18 cellular contexts compared by ENCODE assay signal in the genomic region with DNA sequence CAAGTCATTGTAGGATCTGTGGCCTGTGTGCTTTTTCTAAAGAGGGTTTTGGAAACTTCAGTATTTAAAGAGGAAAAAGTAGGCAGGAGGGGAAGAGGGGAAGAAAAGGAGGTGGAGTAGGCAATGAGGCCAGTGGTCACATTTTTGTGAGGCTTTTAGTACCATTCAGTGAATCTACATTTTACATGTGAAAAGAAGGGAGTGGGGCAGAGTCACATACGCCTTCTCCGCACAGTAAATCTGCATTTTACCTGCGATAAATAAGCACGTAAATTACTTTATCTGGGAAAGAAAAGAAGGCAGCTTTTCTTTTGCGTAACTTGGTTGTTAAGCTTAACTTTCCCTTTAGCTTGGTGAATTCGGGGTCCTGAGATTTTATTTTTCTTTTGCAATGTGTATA. TPM values are rescaled to one million over a fixed set of nuclear protein-coding genes. Genes with fewer than 3 reads are reported as not detected.
DNase-seq lines count a peak whose midpoint lies in the region; ATAC-seq lines count a peak whose summit lies in the region.
"Had no signal": no experiment of that assay in that cellular context is flagged by ENCODE, and none has a peak within 500 bp of the region (broad histone marks: within the 10 kb centered on the region; RNA-seq: fewer than 3 reads in every experiment).

No MANE protein-coding gene starts in this region.

- ATAC-seq in T-helper 17 cell (no peak), aorta (ENCODE audit: low FRiP score) (no peak)

- no peak overlapping the region for H3K4me2 ChIP-seq in mesendoderm (ENCODE audit: low read length)

- no peaks in the 10 kb centered on the region for H3K9me3 Mint-ChIP-seq in CD8-positive, alpha-beta memory T cell
- H3K9me3 Mint-ChIP-seq in immature natural killer cell = no peaks in the 10 kb centered on the region

- no peak overlapping the region for H2AK5ac ChIP-seq in mesendoderm (ENCODE audit: low read length)

- no peak overlapping the region for H2BK120ac ChIP-seq in mesendoderm (ENCODE audit: low read depth, low read length)

- intact Hi-C loops in aorta (cut with DNase I) = no loop called here

- CTCF ChIA-PET in CD8-positive, alpha-beta memory T cell (lab: Charles Lee) = interaction anchor here (2.9 kb wide), 1 partner anchor 14 kb away, joined by 14 read pairs; no protein-coding TSS in a partner anchor

- H3K36me3 Mint-ChIP-seq in CD8-positive, alpha-beta memory T cell = peaks cover 0 to 18% (median 7%) of the 10 kb centered on the region in 3 donors
- peaks cover 2% of the 10 kb centered on the region for H3K36me3 Mint-ChIP-seq in T-helper 17 cell (ENCODE audit: low read depth)
- peaks cover 7 to 13% (median 13%) of the 10 kb centered on the region in 3 donors for H3K36me3 Mint-ChIP-seq in immature natural killer cell

- 94 to 96% methylated on average over 6 of the region's 6 CpGs for WGBS in aorta, 2 donors
- WGBS in mesendoderm (ENCODE audit: extremely low coverage, insufficient coverage, low lambda C conversion rate) = no CpG with 5 or more reads among the region's 6 CpGs

- no peak overlapping the region for H3K4me3 ChIP-seq in CD8-positive, alpha-beta memory T cell (ENCODE audit: low read length)
- H3K4me3 ChIP-seq in HAP-1 (no peak overlapping the region), aorta (ENCODE audit: low read length in 2 of 2) (no peak overlapping the region), mesendoderm (ENCODE audit: low read length) (no peak overlapping the region)
- H3K4me3 ChIP-seq: GM23248 had no signal

- in situ Hi-C loops in HAP-1 (cut with MboI; ENCODE audit: low sequenced_read_pairs) = no loop called here

- no peak overlapping the region for H4K8ac ChIP-seq in mesendoderm (ENCODE audit: low read depth, low read length)

- no peaks in the 10 kb centered on the region for H3K9me3 ChIP-seq in CD8-positive, alpha-beta memory T cell (ENCODE audit: low read length)
- H3K9me3 ChIP-seq in HAP-1 (no peaks in the 10 kb centered on the region), T-helper 17 cell (ENCODE audit: control insufficient read depth, low read length, poor library complexity, severe bottlenecking) (no peaks in the 10 kb centered on the region), aorta (ENCODE audit: control insufficient read depth, low read length) (no peaks in the 10 kb centered on the region)

- H3K4me1 ChIP-seq in CD8-positive, alpha-beta memory T cell (ENCODE audit: insufficient read depth, low read length) = peaks cover 33% of the 10 kb centered on the region
- peaks cover 39% of the 10 kb centered on the region for H3K4me1 ChIP-seq in HAP-1
- H3K4me1 ChIP-seq in aorta (ENCODE audit: control insufficient read depth in 1 of 2, insufficient read depth in 2 of 2, low read length in 2 of 2) = peaks cover 0 to 4% of the 10 kb centered on the region in 2 donors
- no peaks in the 10 kb centered on the region for H3K4me1 ChIP-seq in mesendoderm (ENCODE audit: control insufficient read depth, low read depth, low read length)

- H3K27me3 ChIP-seq in CD8-positive, alpha-beta memory T cell (ENCODE audit: insufficient read depth, low read length, poor library complexity, severe bottlenecking) = no peaks in the 10 kb centered on the region
- H3K27me3 ChIP-seq in HAP-1 (ENCODE audit: low read depth) (no peaks in the 10 kb centered on the region), aorta (ENCODE audit: control insufficient read depth in 1 of 2, insufficient read depth in 2 of 2, low read length in 1 of 2) (no peaks in the 10 kb centered on the region), mesendoderm (ENCODE audit: insufficient read depth, low read length, poor library complexity) (no peaks in the 10 kb centered on the region)

- no peak overlapping the region for H3K27ac ChIP-seq in CD8-positive, alpha-beta memory T cell (ENCODE audit: low read depth, low read length)
- H3K27ac ChIP-seq in aorta (ENCODE audit: low read depth in 1 of 2, low read length in 2 of 2) (no peak overlapping the region), mesendoderm (ENCODE audit: low read depth, low read length) (no peak overlapping the region)

- no peaks in the 10 kb centered on the region for H3K27me3 Mint-ChIP-seq in CD8-positive, alpha-beta memory T cell
- H3K27me3 Mint-ChIP-seq in T-helper 17 cell (no peaks in the 10 kb centered on the region), immature natural killer cell (ENCODE audit: low read depth in 3 of 3) (peaks cover 12 to 21% (median 14%) of the 10 kb centered on the region in 3 donors)

- H3K23ac ChIP-seq in mesendoderm (ENCODE audit: low read length) = no peak overlapping the region

- POLR2A ChIA-PET in CD8-positive, alpha-beta memory T cell (lab: Charles Lee) = no interaction called here

- H3K79me2 ChIP-seq in mesendoderm (ENCODE audit: control insufficient read depth, insufficient read depth, low read length) = no peaks in the 10 kb centered on the region

- H3K9ac ChIP-seq in mesendoderm (ENCODE audit: low read length) = no peak overlapping the region

- no peaks in the 10 kb centered on the region for H3K36me3 ChIP-seq in CD8-positive, alpha-beta memory T cell (ENCODE audit: insufficient read depth, low read length)
- H3K36me3 ChIP-seq in HAP-1 (replicated peaks) (no peaks in the 10 kb centered on the region), aorta (ENCODE audit: control insufficient read depth in 1 of 2, insufficient read depth in 2 of 2, low read length in 1 of 2) (no peaks in the 10 kb centered on the region), mesendoderm (ENCODE audit: control insufficient read depth, insufficient read depth, low read length) (no peaks in the 10 kb centered on the region)

- no peak overlapping the region for H3K4ac ChIP-seq in mesendoderm (ENCODE audit: low read depth, low read length)

- peak overlapping the region in 3 of 7 donors; percentile 25 to 34 (median 32) for H3K4me3 Mint-ChIP-seq in CD8-positive, alpha-beta memory T cell
- no peak overlapping the region for H3K4me3 Mint-ChIP-seq in T-helper 17 cell
- peak overlapping the region; percentile 67 to 79 (median 70) for H3K4me3 Mint-ChIP-seq in immature natural killer cell

- peak overlapping the region in 6 of 8 donors; percentile 20 to 95 (median 77) for H3K27ac Mint-ChIP-seq in CD8-positive, alpha-beta memory T cell
- H3K27ac Mint-ChIP-seq in T-helper 17 cell (peak overlapping the region; percentile 22), immature natural killer cell (peak overlapping the region; percentile 86 to 97 (median 93))

- peaks cover 2% of the 10 kb centered on the region for H3K79me1 ChIP-seq in mesendoderm (ENCODE audit: low read length)

- peaks cover 58 to 73% (median 61%) of the 10 kb centered on the region in 3 donors for H3K4me1 Mint-ChIP-seq in CD8-positive, alpha-beta memory T cell
- H3K4me1 Mint-ChIP-seq in T-helper 17 cell = peaks cover 31% of the 10 kb centered on the region
- peaks cover 88 to 89% of the 10 kb centered on the region in 2 donors for H3K4me1 Mint-ChIP-seq in immature natural killer cell

- no peak overlapping the region for H2BK15ac ChIP-seq in mesendoderm (replicated peaks; ENCODE audit: low read depth)

- H3K56ac ChIP-seq in mesendoderm (ENCODE audit: low read length) = no peak overlapping the region

- H4K5ac ChIP-seq in mesendoderm (ENCODE audit: low read length) = no peak overlapping the region

- no peak overlapping the region for H3K18ac ChIP-seq in mesendoderm (ENCODE audit: low read length)

- DNase-seq in CD8-positive, alpha-beta memory T cell = no peak
- DNase-seq in HAP-1 (ENCODE audit: low spot score in 2 of 2) = peak; percentile 28 to 64
- no peak for DNase-seq in T-helper 17 cell
- DNase-seq in immature natural killer cell = no peak
- DNase-seq in mucosa of gallbladder (ENCODE audit: low spot score) = no peak
- no peak for DNase-seq in aorta
- DNase-seq in mesendoderm = no peak
- DNase-seq: ACHN, AML-193, DMS79, GM23248, Kasumi-1, NCI-H187, NCI-H446, NCI-H69, OCI-M1, RPMI8226, SIG-M5 had no signal

- H2BK5ac ChIP-seq in mesendoderm (ENCODE audit: low read length) = no peak overlapping the region

RNA-seq across cellular contexts. Expression of a gene that starts 13.2 kb away (rescaled TPM):
- total RNA-seq in CD8-positive, alpha-beta memory T cell = 1 to 10 TPM; 7.7 to 8.3 TPM
- polyA plus RNA-seq in CD8-positive, alpha-beta memory T cell = 63.0 TPM
- 10 to 100 TPM; 18.7 to 19.5 TPM for total RNA-seq in T-helper 17 cell
- 100 to 1,000 TPM in 1 of 3 donors, 10 to 100 TPM in 2; 88.9 to 172 (median 93.4) TPM for polyA plus RNA-seq in immature natural killer cell
- total RNA-seq in mucosa of gallbladder = 26.8 TPM
- 10 to 100 TPM; 19.6 to 31.8 TPM for total RNA-seq in aorta
- 10 to 100 TPM in 1 of 2 donors, 1 to 10 TPM in 1; 2.9 to 16.0 TPM for polyA plus RNA-seq in aorta
- polyA plus RNA-seq in mesendoderm (2013, experiment 1 of 2) = 8.7 TPM
- 8.9 TPM for polyA plus RNA-seq in mesendoderm (2013, experiment 2 of 2)

RNA-seq across cellular contexts. Expression of a gene that starts 59.5 kb away (rescaled TPM):
- total RNA-seq in CD8-positive, alpha-beta memory T cell = not detected
- not detected for polyA plus RNA-seq in CD8-positive, alpha-beta memory T cell
- not detected for total RNA-seq in T-helper 17 cell
- not detected for polyA plus RNA-seq in immature natural killer cell
- not detected for total RNA-seq in mucosa of gallbladder
- total RNA-seq in aorta = not detected
- polyA plus RNA-seq in aorta = not detected
- not detected for polyA plus RNA-seq in mesendoderm (2013, experiment 1 of 2)
- polyA plus RNA-seq in mesendoderm (2013, experiment 2 of 2) = not detected
- total RNA-seq: GM23248 had no signal
- polyA plus RNA-seq: GM23248 had no signal

Comparison
In these comparisons a context has a peak if more than half of its experiments do, and no peak if none do; other contexts are left out.
1. DNase-seq: peak in HAP-1 (2 of 2); none in CD8-positive, alpha-beta memory T cell (0 of 5), T-helper 17 cell (0 of 3), immature natural killer cell (0 of 3), mucosa of gallbladder (single experiment), aorta (0 of 2) and mesendoderm (single experiment).
2. H3K27ac Mint-ChIP-seq: peak in every context shown above with its lines; median percentile 93 in immature natural killer cell; 77 in CD8-positive, alpha-beta memory T cell; 22 in T-helper 17 cell.